In the genomic region with DNA sequence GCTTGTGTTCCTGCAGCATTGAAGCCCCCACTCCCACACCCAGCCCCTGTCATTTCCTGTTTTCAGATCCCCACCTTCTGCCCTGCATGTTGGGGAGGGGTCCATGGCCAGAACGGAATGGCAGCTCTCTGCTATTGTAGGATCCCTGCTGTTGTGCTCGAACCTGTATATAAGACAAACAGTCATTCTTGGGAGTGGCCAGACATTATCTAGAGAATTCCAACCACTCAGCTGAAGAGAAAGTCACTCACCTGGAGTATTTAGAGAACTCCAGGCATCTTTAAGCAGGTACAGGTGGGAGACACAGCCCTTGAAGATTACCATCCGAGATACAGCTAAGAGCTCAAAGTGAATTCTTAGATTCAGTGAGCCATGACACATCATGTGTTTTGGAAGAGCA, we compare ENCODE assay signal across 29 cellular contexts.
DNase-seq lines count a peak whose midpoint lies in the region; ATAC-seq and TF ChIP-seq lines count a peak whose summit lies in the region.
"Had no signal": no experiment of that assay in that cellular context is flagged by ENCODE, and none has a peak within 500 bp of the region (broad histone marks: within the 10 kb centered on the region; RNA-seq: fewer than 3 reads in every experiment).

No MANE protein-coding gene starts in this region.

- no peak for DNase-seq in cardiac muscle cell (ENCODE audit: low read depth in 1 of 2, low spot score in 1 of 2)
- no peak for DNase-seq in cardiac septum (ENCODE audit: low spot score)
- DNase-seq in left lung: no peak
- no peak for DNase-seq in T-helper 2 cell treated with Interferon-gamma antibody and Interleukin-4, amounts not matched to agents 5 μg/mL and 100 μg/mL, for 36 hours (ENCODE audit: low spot score)
- no peak for DNase-seq in islet precursor cell
- DNase-seq in neural progenitor cell (ENCODE audit: low spot score): no peak
- DNase-seq: activated CD4-positive, alpha-beta T cell treated with anti-CD3 and anti-CD28 coated beads for 36 hours; amniotic stem cell; BE2C; CD8-positive, alpha-beta T cell; DMS 273 treated with DMSO at 0.1 percent for 48 hours; HCEC 1CT; hippocampal formation; immature natural killer cell; NCI-H1048; NCI-H2171 treated with DMSO at 0.1 percent for 48 hours; NCI-H510A; pancreas; Right ventricle myocardium superior; small intestine; stimulated activated naive CD8-positive, alpha-beta T cell treated with anti-CD3 and anti-CD28 coated beads, Interleukin-15, Interleukin-2, amounts not matched to agents 100 U/mL and 50 U/mL, for 24 hours had no signal

- peaks cover 100% of the 10 kb centered on the region for H3K79me2 ChIP-seq in SU-DHL-6 (ENCODE audit: insufficient read depth, low read length)
- H3K79me2 ChIP-seq in neural progenitor cell (ENCODE audit: low read depth): peaks cover 12% of the 10 kb centered on the region

- H3K9ac ChIP-seq in SU-DHL-6 (ENCODE audit: low read length): no peak overlapping the region
- H3K9ac ChIP-seq in neural progenitor cell: no peak overlapping the region

- H3F3A ChIP-seq in SU-DHL-6 (ENCODE audit: insufficient read depth) (peaks cover 13% of the 10 kb centered on the region), neural progenitor cell (ENCODE audit: low read depth) (peaks cover 6% of the 10 kb centered on the region)

- H3K4me3 Mint-ChIP-seq in T-helper 2 cell treated with Interferon-gamma antibody and Interleukin-4, amounts not matched to agents 5 μg/mL and 100 μg/mL, for 36 hours: no peak overlapping the region
- H3K4me3 Mint-ChIP-seq in neural progenitor cell: no peak overlapping the region
- H3K4me3 Mint-ChIP-seq: activated CD4-positive, alpha-beta T cell treated with anti-CD3 and anti-CD28 coated beads for 36 hours; activated naive CD4-positive, alpha-beta T cell treated with anti-CD3 and anti-CD28 coated beads, Interleukin-2, amount 50 U/mL, for 24 hours; CD8-positive, alpha-beta T cell; immature natural killer cell; neural crest cell had no signal

- H3K27ac Mint-ChIP-seq in T-helper 2 cell treated with Interferon-gamma antibody and Interleukin-4, amounts not matched to agents 5 μg/mL and 100 μg/mL, for 36 hours: no peak overlapping the region
- no peak overlapping the region for H3K27ac Mint-ChIP-seq in neural progenitor cell
- H3K27ac Mint-ChIP-seq: activated CD4-positive, alpha-beta T cell treated with anti-CD3 and anti-CD28 coated beads for 36 hours; activated naive CD4-positive, alpha-beta T cell treated with anti-CD3 and anti-CD28 coated beads, Interleukin-2, amount 50 U/mL, for 24 hours; CD8-positive, alpha-beta T cell; immature natural killer cell had no signal

- no peaks in the 10 kb centered on the region for H3K9me3 Mint-ChIP-seq in T-helper 2 cell treated with Interferon-gamma antibody and Interleukin-4, amounts not matched to agents 5 μg/mL and 100 μg/mL, for 36 hours
- no peaks in the 10 kb centered on the region for H3K9me3 Mint-ChIP-seq in neural progenitor cell
- H3K9me3 Mint-ChIP-seq: activated naive CD4-positive, alpha-beta T cell treated with anti-CD3 and anti-CD28 coated beads, Interleukin-2, amount 50 U/mL, for 24 hours; CD8-positive, alpha-beta T cell; immature natural killer cell; neural crest cell had no signal

- no peaks in the 10 kb centered on the region for H3K27me3 Mint-ChIP-seq in T-helper 2 cell treated with Interferon-gamma antibody and Interleukin-4, amounts not matched to agents 5 μg/mL and 100 μg/mL, for 36 hours (ENCODE audit: low read depth)
- peaks cover 2% of the 10 kb centered on the region for H3K27me3 Mint-ChIP-seq in neural progenitor cell (ENCODE audit: insufficient read depth, low read depth)
- H3K27me3 Mint-ChIP-seq: activated CD4-positive, alpha-beta T cell treated with anti-CD3 and anti-CD28 coated beads for 36 hours; activated naive CD4-positive, alpha-beta T cell treated with anti-CD3 and anti-CD28 coated beads, Interleukin-2, amount 50 U/mL, for 24 hours had no signal

- H3K4me2 ChIP-seq in SU-DHL-6 (ENCODE audit: low read depth, low read length, poor library complexity, severe bottlenecking) (no peak overlapping the region), neural progenitor cell (no peak overlapping the region)
- H3K4me2 ChIP-seq: A549 had no signal

- ATAC-seq in left lung (peak; percentile 11), GM21515 (IDR thresholded peaks at IDR 0.05; ENCODE audit: unreplicated experiment) (no peak)
- ATAC-seq: A549; activated CD4-positive, alpha-beta T cell treated with anti-CD3 and anti-CD28 coated beads for 36 hours; CD8-positive, alpha-beta T cell; pancreas; stimulated activated naive CD8-positive, alpha-beta T cell treated with anti-CD3 and anti-CD28 coated beads, Interleukin-15, Interleukin-2, amounts not matched to agents 100 U/mL and 50 U/mL, for 24 hours had no signal

- H3K4me3 ChIP-seq in cardiac muscle cell (no peak overlapping the region), SU-DHL-6 (ENCODE audit: insufficient read depth, low read length, poor library complexity, severe bottlenecking) (no peak overlapping the region), left lung (no peak overlapping the region), neural progenitor cell (no peak overlapping the region)
- H3K4me3 ChIP-seq: A549, pancreas, thoracic aorta, vagina had no signal

- H2AFZ ChIP-seq in SU-DHL-6 (ENCODE audit: low read depth, low read length, severe bottlenecking) (no peak overlapping the region), neural progenitor cell (replicated peaks) (no peak overlapping the region)

- H3K36me3 Mint-ChIP-seq in T-helper 2 cell treated with Interferon-gamma antibody and Interleukin-4, amounts not matched to agents 5 μg/mL and 100 μg/mL, for 36 hours (ENCODE audit: low read depth): peaks cover 7% of the 10 kb centered on the region
- H3K36me3 Mint-ChIP-seq in neural progenitor cell: peaks cover 6% of the 10 kb centered on the region
- H3K36me3 Mint-ChIP-seq: activated naive CD4-positive, alpha-beta T cell treated with anti-CD3 and anti-CD28 coated beads, Interleukin-2, amount 50 U/mL, for 24 hours; CD8-positive, alpha-beta T cell; immature natural killer cell had no signal

- intact Hi-C loops in cardiac septum (cut with DNase I) (no loop called here), left lung (cut with DNase I) (no loop called here)

- peaks cover 7% of the 10 kb centered on the region; the same call in 1 of the 2 replicates for H4K20me1 ChIP-seq in SU-DHL-6 (ENCODE audit: low read depth, low read length)
- H4K20me1 ChIP-seq in neural progenitor cell (ENCODE audit: low read depth): peaks cover 60% of the 10 kb centered on the region

- H3K27ac ChIP-seq in cardiac muscle cell (peak overlapping the region; percentile 12), SU-DHL-6 (ENCODE audit: low read depth, low read length) (peak overlapping the region; percentile 1), left lung (no peak overlapping the region), neural progenitor cell (no peak overlapping the region)
- H3K27ac ChIP-seq: A549, epithelial cell of prostate, pancreas, thoracic aorta, vagina had no signal

- TF ChIP-seq CTCF in cardiac muscle cell (IDR thresholded peaks at IDR 0.05; ENCODE audit: low read depth, low read length) (no peak), SU-DHL-6 (IDR thresholded peaks at IDR 0.05; ENCODE audit: insufficient read depth, low read length, poor library complexity, severe bottlenecking) (no peak), left lung (IDR thresholded peaks at IDR 0.05) (no peak), neural progenitor cell (IDR thresholded peaks at IDR 0.05) (no peak)

- no peaks in the 10 kb centered on the region for H3K9me2 ChIP-seq in SU-DHL-6 (replicated peaks; ENCODE audit: insufficient read depth, low read length)

- peaks cover 13% of the 10 kb centered on the region for H3K4me1 ChIP-seq in cardiac muscle cell (ENCODE audit: low read depth)
- peaks cover 5 to 41% of the 10 kb centered on the region in 2 donors for H3K4me1 ChIP-seq in left lung
- H3K4me1 ChIP-seq in neural progenitor cell: peaks cover 36% of the 10 kb centered on the region
- H3K4me1 ChIP-seq: pancreas had no signal

- H3K9me3 ChIP-seq in cardiac muscle cell (ENCODE audit: low read depth) (no peaks in the 10 kb centered on the region), SU-DHL-6 (ENCODE audit: insufficient read depth, low read length) (no peaks in the 10 kb centered on the region), left lung (no peaks in the 10 kb centered on the region), neural progenitor cell (ENCODE audit: low read depth) (no peaks in the 10 kb centered on the region)
- H3K9me3 ChIP-seq: A549, BE2C, pancreas, thoracic aorta, vagina had no signal

- H3K4me1 Mint-ChIP-seq in T-helper 2 cell treated with Interferon-gamma antibody and Interleukin-4, amounts not matched to agents 5 μg/mL and 100 μg/mL, for 36 hours (ENCODE audit: low read depth): peaks cover 17% of the 10 kb centered on the region
- H3K4me1 Mint-ChIP-seq in neural progenitor cell: peaks cover 37% of the 10 kb centered on the region
- H3K4me1 Mint-ChIP-seq: activated CD4-positive, alpha-beta T cell treated with anti-CD3 and anti-CD28 coated beads for 36 hours; activated naive CD4-positive, alpha-beta T cell treated with anti-CD3 and anti-CD28 coated beads, Interleukin-2, amount 50 U/mL, for 24 hours; immature natural killer cell had no signal

- no peaks in the 10 kb centered on the region for H3K27me3 ChIP-seq in cardiac muscle cell
- no peaks in the 10 kb centered on the region for H3K27me3 ChIP-seq in SU-DHL-6 (ENCODE audit: low read length)
- H3K27me3 ChIP-seq in left lung: no peaks in the 10 kb centered on the region
- H3K27me3 ChIP-seq in neural progenitor cell: no peaks in the 10 kb centered on the region
- H3K27me3 ChIP-seq: BE2C, pancreas, vagina had no signal

- no peaks in the 10 kb centered on the region for H3K36me3 ChIP-seq in cardiac muscle cell
- H3K36me3 ChIP-seq in SU-DHL-6 (ENCODE audit: low read length): 0 out of 2 replicates have a peak, but pooled peaks cover 6% of the 10 kb centered on the region
- H3K36me3 ChIP-seq in left lung: no peaks in the 10 kb centered on the region
- H3K36me3 ChIP-seq in neural progenitor cell: no peaks in the 10 kb centered on the region
- H3K36me3 ChIP-seq: BE2C, pancreas, thoracic aorta, vagina had no signal

Comparison
In these comparisons a context has a peak if more than half of its experiments do, and no peak if none do; other contexts are left out.
1. H3K27ac ChIP-seq: peak in cardiac muscle cell (single experiment) and SU-DHL-6 (single experiment); none in left lung (0 of 2) and neural progenitor cell (single experiment).